ENCODE assay signal across 8 cellular contexts in genomic region chr17:21550031-21550430, GRCh38.
DNase-seq lines count a peak whose midpoint lies in the region; ATAC-seq and TF ChIP-seq lines count a peak whose summit lies in the region.
"Not testable (repeated sequence)": the region's sequence is repeated elsewhere in the genome, so short reads cannot be mapped to it uniquely, and the experiment has no call there.

No MANE protein-coding gene starts in this region.

- not testable (repeated sequence) for ATAC-seq in T-cell (replicated peaks in 1 of 4)
- peak; percentile 22 for ATAC-seq in activated T-helper 17 cell treated with anti-CD3 and anti-CD28 coated beads, Interleukin-2, amount 50 U/mL, for 72 hours (replicated peaks)

- not testable (repeated sequence) for H3K27ac Mint-ChIP-seq in CD8-positive, alpha-beta memory T cell; T-cell
- peak overlapping the region; percentile 81 for H3K27ac Mint-ChIP-seq in activated T-helper 17 cell treated with anti-CD3 and anti-CD28 coated beads, Interleukin-2, amount 50 U/mL, for 72 hours

- intact Hi-C loops in left ventricle myocardium inferior (cut with micrococcal nuclease): not testable (repeated sequence)

- H3K4me3 Mint-ChIP-seq in CD8-positive, alpha-beta memory T cell: peak overlapping the region; percentile 12 to 88 (median 86)
- H3K4me3 Mint-ChIP-seq in T-cell: peak overlapping the region; percentile 80 to 87 (median 84)
- peak overlapping the region; percentile 74 for H3K4me3 Mint-ChIP-seq in activated T-helper 17 cell treated with anti-CD3 and anti-CD28 coated beads, Interleukin-2, amount 50 U/mL, for 72 hours

- not testable (repeated sequence) for H3K4me3 ChIP-seq in CD8-positive, alpha-beta memory T cell (ENCODE audit: low read length)
- H3K4me3 ChIP-seq in choroid plexus epithelial cell (ENCODE audit: low read depth, low read length) (peak overlapping the region; percentile 77), left ventricle myocardium inferior (peak overlapping the region; percentile 78), neuron (ENCODE audit: low read length) (peak overlapping the region; percentile 53), stomach smooth muscle (ENCODE audit: low read length in 2 of 2) (peak overlapping the region; percentile 84 to 85)

- H3K4me1 ChIP-seq in CD8-positive, alpha-beta memory T cell (ENCODE audit: insufficient read depth, low read length): peaks cover 25% of the 10 kb centered on the region
- peaks cover 35% of the 10 kb centered on the region for H3K4me1 ChIP-seq in left ventricle myocardium inferior
- H3K4me1 ChIP-seq in neuron (ENCODE audit: insufficient read depth, low read length): peaks cover 10% of the 10 kb centered on the region
- peaks cover 15% of the 10 kb centered on the region for H3K4me1 ChIP-seq in stomach smooth muscle (ENCODE audit: control insufficient read depth, insufficient read depth, low read length)

- not testable (repeated sequence) for DNase-seq in CD8-positive, alpha-beta memory T cell; T-cell; left ventricle myocardium inferior
- DNase-seq in HT1080 (ENCODE audit: low read depth) (peak; percentile 79), choroid plexus epithelial cell (ENCODE audit: low read depth) (peak; percentile 81)

- peaks cover 24 to 47% (median 36%) of the 10 kb centered on the region in 3 donors for H3K4me1 Mint-ChIP-seq in CD8-positive, alpha-beta memory T cell
- H3K4me1 Mint-ChIP-seq in T-cell: peaks cover 37 to 40% (median 38%) of the 10 kb centered on the region in 3 donors
- peaks cover 13% of the 10 kb centered on the region for H3K4me1 Mint-ChIP-seq in activated T-helper 17 cell treated with anti-CD3 and anti-CD28 coated beads, Interleukin-2, amount 50 U/mL, for 72 hours

- not testable (repeated sequence) for H3K27ac ChIP-seq in CD8-positive, alpha-beta memory T cell (ENCODE audit: low read depth, low read length); left ventricle myocardium inferior (replicated peaks); stomach smooth muscle (ENCODE audit: low read length)

- H3K36me3 Mint-ChIP-seq in CD8-positive, alpha-beta memory T cell; T-cell: not testable (repeated sequence)
- peaks cover 38% of the 10 kb centered on the region for H3K36me3 Mint-ChIP-seq in activated T-helper 17 cell treated with anti-CD3 and anti-CD28 coated beads, Interleukin-2, amount 50 U/mL, for 72 hours (ENCODE audit: low read depth)

- H2AFZ ChIP-seq in neuron (ENCODE audit: low read depth, low read length): not testable (repeated sequence)

- TF ChIP-seq CTCF in choroid plexus epithelial cell (conservative IDR thresholded peaks at IDR 0.05; ENCODE audit: low read depth, low read length); left ventricle myocardium inferior (IDR thresholded peaks at IDR 0.05; ENCODE audit: borderline replicate concordance): not testable (repeated sequence)

- H3K27me3 Mint-ChIP-seq in CD8-positive, alpha-beta memory T cell: peaks cover 8 to 41% of the 10 kb centered on the region in 2 donors
- not testable (repeated sequence) for H3K27me3 Mint-ChIP-seq in T-cell; activated T-helper 17 cell treated with anti-CD3 and anti-CD28 coated beads, Interleukin-2, amount 50 U/mL, for 72 hours

- not testable (repeated sequence) for H3K9me3 ChIP-seq in CD8-positive, alpha-beta memory T cell (ENCODE audit: low read length); neuron (ENCODE audit: low read length); stomach smooth muscle (ENCODE audit: control insufficient read depth in 2 of 2, low read length in 2 of 2)
- peaks cover 13% of the 10 kb centered on the region for H3K9me3 ChIP-seq in left ventricle myocardium inferior (replicated peaks)

- CTCF ChIA-PET in CD8-positive, alpha-beta memory T cell (lab: Charles Lee): interaction anchor here (1.1 to 3.1 kb wide), 4 partner anchors 14 to 93 kb away, joined by 3 to 8 read pairs (median 4); no protein-coding TSS in a partner anchor
- CTCF ChIA-PET in T-cell (lab: Charles Lee): interaction anchor here in 1 of 2 donors (0.7 kb wide), 1 partner anchor 412 kb away, joined by 4 read pairs; no protein-coding TSS in a partner anchor

- H3K27me3 ChIP-seq in CD8-positive, alpha-beta memory T cell (ENCODE audit: insufficient read depth, low read length, poor library complexity, severe bottlenecking); left ventricle myocardium inferior (ENCODE audit: low read depth); neuron (ENCODE audit: insufficient read depth, low read length); stomach smooth muscle (ENCODE audit: control insufficient read depth in 1 of 2, insufficient read depth in 2 of 2, low read length in 2 of 2): not testable (repeated sequence)

- not testable (repeated sequence) for H3K36me3 ChIP-seq in CD8-positive, alpha-beta memory T cell (ENCODE audit: insufficient read depth, low read length); neuron (ENCODE audit: insufficient read depth, low read length); stomach smooth muscle (ENCODE audit: control insufficient read depth in 2 of 2, insufficient read depth in 2 of 2, low read length in 2 of 2)
- peaks cover 19% of the 10 kb centered on the region for H3K36me3 ChIP-seq in left ventricle myocardium inferior

- H3K9me3 Mint-ChIP-seq in CD8-positive, alpha-beta memory T cell: peaks cover 6 to 14% (median 12%) of the 10 kb centered on the region in 5 donors
- not testable (repeated sequence) for H3K9me3 Mint-ChIP-seq in T-cell; activated T-helper 17 cell treated with anti-CD3 and anti-CD28 coated beads, Interleukin-2, amount 50 U/mL, for 72 hours

- H3K9ac ChIP-seq in stomach smooth muscle (ENCODE audit: low read length in 2 of 2): peak overlapping the region in 1 of 2 donors; percentile 86

- POLR2A ChIA-PET in CD8-positive, alpha-beta memory T cell (lab: Charles Lee): not testable (repeated sequence)
- POLR2A ChIA-PET in T-cell (lab: Charles Lee): interaction anchor here (0.6 kb wide), 2 partner anchors 57 to 83 kb away, joined by 3 read pairs; no protein-coding TSS in a partner anchor
